In the genomic region with DNA sequence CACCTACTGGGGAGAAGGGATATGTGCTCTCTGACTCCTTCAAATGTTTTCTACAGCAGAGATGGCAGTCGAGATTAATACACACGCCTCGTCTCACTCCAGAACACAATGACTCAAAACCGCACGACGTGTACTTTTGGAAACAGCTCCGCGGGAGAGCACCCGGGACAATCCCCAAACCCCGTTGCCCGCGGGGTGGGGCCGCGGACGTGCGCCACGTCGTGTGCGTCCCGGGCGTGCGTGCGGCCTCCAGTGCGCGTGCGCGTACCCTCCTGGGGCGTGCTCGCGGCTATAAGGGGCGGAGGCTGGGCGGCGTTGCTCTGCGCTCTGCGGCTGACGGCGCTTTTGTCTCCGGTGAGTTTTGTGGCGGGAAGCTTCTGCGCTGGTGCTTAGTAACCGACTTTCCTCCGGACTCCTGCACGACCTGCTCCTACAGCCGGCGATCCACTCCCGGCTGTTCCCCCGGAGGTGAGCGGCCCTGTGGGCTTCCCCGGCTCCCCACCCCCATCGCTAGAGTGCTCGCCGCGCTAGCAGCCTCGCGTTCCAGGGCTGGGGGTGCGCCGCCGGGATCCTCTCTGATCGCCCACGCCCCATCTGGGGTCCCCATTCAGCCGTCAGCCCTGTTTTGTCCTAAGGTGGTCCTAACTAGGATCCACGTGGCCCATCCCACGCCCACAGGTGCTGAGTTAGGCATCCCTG, we compare ENCODE assay signal across 1 cellular context.
TF ChIP-seq lines count a peak whose summit lies in the region.

A gene with protein sequence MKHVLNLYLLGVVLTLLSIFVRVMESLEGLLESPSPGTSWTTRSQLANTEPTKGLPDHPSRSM (plus strand): TSS at position 323 of the 699 bp plus-strand sequence. CDS start 1,391 bp downstream, outside the sequence.

TF ChIP-seq in GM12878, 131 proteins besides CTCF, POLR2A, EP300 and RAD21 (continued from another document and continues in another):
- TF ChIP-seq, protein P1, sequence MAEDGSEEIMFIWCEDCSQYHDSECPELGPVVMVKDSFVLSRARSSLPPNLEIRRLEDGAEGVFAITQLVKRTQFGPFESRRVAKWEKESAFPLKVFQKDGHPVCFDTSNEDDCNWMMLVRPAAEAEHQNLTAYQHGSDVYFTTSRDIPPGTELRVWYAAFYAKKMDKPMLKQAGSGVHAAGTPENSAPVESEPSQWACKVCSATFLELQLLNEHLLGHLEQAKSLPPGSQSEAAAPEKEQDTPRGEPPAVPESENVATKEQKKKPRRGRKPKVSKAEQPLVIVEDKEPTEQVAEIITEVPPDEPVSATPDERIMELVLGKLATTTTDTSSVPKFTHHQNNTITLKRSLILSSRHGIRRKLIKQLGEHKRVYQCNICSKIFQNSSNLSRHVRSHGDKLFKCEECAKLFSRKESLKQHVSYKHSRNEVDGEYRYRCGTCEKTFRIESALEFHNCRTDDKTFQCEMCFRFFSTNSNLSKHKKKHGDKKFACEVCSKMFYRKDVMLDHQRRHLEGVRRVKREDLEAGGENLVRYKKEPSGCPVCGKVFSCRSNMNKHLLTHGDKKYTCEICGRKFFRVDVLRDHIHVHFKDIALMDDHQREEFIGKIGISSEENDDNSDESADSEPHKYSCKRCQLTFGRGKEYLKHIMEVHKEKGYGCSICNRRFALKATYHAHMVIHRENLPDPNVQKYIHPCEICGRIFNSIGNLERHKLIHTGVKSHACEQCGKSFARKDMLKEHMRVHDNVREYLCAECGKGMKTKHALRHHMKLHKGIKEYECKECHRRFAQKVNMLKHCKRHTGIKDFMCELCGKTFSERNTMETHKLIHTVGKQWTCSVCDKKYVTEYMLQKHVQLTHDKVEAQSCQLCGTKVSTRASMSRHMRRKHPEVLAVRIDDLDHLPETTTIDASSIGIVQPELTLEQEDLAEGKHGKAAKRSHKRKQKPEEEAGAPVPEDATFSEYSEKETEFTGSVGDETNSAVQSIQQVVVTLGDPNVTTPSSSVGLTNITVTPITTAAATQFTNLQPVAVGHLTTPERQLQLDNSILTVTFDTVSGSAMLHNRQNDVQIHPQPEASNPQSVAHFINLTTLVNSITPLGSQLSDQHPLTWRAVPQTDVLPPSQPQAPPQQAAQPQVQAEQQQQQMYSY (CRISPR knock-in tag; IDR thresholded peaks at IDR 0.05): no peak
- TF ChIP-seq, protein P2, sequence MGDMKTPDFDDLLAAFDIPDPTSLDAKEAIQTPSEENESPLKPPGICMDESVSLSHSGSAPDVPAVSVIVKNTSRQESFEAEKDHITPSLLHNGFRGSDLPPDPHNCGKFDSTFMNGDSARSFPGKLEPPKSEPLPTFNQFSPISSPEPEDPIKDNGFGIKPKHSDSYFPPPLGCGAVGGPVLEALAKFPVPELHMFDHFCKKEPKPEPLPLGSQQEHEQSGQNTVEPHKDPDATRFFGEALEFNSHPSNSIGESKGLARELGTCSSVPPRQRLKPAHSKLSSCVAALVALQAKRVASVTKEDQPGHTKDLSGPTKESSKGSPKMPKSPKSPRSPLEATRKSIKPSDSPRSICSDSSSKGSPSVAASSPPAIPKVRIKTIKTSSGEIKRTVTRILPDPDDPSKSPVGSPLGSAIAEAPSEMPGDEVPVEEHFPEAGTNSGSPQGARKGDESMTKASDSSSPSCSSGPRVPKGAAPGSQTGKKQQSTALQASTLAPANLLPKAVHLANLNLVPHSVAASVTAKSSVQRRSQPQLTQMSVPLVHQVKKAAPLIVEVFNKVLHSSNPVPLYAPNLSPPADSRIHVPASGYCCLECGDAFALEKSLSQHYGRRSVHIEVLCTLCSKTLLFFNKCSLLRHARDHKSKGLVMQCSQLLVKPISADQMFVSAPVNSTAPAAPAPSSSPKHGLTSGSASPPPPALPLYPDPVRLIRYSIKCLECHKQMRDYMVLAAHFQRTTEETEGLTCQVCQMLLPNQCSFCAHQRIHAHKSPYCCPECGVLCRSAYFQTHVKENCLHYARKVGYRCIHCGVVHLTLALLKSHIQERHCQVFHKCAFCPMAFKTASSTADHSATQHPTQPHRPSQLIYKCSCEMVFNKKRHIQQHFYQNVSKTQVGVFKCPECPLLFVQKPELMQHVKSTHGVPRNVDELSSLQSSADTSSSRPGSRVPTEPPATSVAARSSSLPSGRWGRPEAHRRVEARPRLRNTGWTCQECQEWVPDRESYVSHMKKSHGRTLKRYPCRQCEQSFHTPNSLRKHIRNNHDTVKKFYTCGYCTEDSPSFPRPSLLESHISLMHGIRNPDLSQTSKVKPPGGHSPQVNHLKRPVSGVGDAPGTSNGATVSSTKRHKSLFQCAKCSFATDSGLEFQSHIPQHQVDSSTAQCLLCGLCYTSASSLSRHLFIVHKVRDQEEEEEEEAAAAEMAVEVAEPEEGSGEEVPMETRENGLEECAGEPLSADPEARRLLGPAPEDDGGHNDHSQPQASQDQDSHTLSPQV (IDR thresholded peaks at IDR 0.05): peak; percentile 97
- peak; percentile 96 for TF ChIP-seq IKZF1 (conservative IDR thresholded peaks at IDR 0.05)
- TF ChIP-seq BCL11A (IDR thresholded peaks at IDR 0.05; ENCODE audit: low read depth, low read length): peak; percentile 57; the same call in 1 of the 2 replicates
- peak; percentile 65 for TF ChIP-seq NR2F1 (conservative IDR thresholded peaks at IDR 0.05)
- peak; percentile 65 for TF ChIP-seq CBFB (IDR thresholded peaks at IDR 0.05; ENCODE audit: low read depth)
- peak; percentile 83 to 88 for TF ChIP-seq IKZF2 (IDR thresholded peaks at IDR 0.05)
- TF ChIP-seq NR2C2 (IDR thresholded peaks at IDR 0.05; ENCODE audit: borderline replicate concordance, control insufficient read depth, insufficient read length, low read depth): no peak
- peak; percentile 96 for TF ChIP-seq BACH1 (IDR thresholded peaks at IDR 0.05; ENCODE audit: borderline replicate concordance)
- no peak for TF ChIP-seq ASH2L (IDR thresholded peaks at IDR 0.05; ENCODE audit: borderline replicate concordance, low read depth)
- TF ChIP-seq TAF1 (IDR thresholded peaks at IDR 0.05; ENCODE audit: borderline replicate concordance, low read depth, low read length): peak; percentile 69
- TF ChIP-seq RCOR1 (conservative IDR thresholded peaks at IDR 0.05; ENCODE audit: low read depth, low read length): 0 out of 2 replicates have a peak, but pooled peaks have one; percentile 61
- no peak for TF ChIP-seq MYC (IDR thresholded peaks at IDR 0.05; ENCODE audit: insufficient read depth, insufficient read length, insufficient replicate concordance, low read length, severe bottlenecking)
- no peak; the same call in 1 of the 2 replicates for TF ChIP-seq WRNIP1 (IDR thresholded peaks at IDR 0.05; ENCODE audit: borderline replicate concordance, low read depth, low read length)
- TF ChIP-seq, protein P3, sequence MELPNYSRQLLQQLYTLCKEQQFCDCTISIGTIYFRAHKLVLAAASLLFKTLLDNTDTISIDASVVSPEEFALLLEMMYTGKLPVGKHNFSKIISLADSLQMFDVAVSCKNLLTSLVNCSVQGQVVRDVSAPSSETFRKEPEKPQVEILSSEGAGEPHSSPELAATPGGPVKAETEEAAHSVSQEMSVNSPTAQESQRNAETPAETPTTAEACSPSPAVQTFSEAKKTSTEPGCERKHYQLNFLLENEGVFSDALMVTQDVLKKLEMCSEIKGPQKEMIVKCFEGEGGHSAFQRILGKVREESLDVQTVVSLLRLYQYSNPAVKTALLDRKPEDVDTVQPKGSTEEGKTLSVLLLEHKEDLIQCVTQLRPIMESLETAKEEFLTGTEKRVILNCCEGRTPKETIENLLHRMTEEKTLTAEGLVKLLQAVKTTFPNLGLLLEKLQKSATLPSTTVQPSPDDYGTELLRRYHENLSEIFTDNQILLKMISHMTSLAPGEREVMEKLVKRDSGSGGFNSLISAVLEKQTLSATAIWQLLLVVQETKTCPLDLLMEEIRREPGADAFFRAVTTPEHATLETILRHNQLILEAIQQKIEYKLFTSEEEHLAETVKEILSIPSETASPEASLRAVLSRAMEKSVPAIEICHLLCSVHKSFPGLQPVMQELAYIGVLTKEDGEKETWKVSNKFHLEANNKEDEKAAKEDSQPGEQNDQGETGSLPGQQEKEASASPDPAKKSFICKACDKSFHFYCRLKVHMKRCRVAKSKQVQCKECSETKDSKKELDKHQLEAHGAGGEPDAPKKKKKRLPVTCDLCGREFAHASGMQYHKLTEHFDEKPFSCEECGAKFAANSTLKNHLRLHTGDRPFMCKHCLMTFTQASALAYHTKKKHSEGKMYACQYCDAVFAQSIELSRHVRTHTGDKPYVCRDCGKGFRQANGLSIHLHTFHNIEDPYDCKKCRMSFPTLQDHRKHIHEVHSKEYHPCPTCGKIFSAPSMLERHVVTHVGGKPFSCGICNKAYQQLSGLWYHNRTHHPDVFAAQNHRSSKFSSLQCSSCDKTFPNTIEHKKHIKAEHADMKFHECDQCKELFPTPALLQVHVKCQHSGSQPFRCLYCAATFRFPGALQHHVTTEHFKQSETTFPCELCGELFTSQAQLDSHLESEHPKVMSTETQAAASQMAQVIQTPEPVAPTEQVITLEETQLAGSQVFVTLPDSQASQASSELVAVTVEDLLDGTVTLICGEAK (IDR thresholded peaks at IDR 0.05; ENCODE audit: borderline replicate concordance): 0 out of 2 replicates have a peak, but pooled peaks have one; percentile 10
- TF ChIP-seq NFIC (IDR thresholded peaks at IDR 0.05; ENCODE audit: low read depth, low read length): no peak; the same call in 1 of the 2 replicates
- peak; percentile 90 for TF ChIP-seq LARP7 (IDR thresholded peaks at IDR 0.05)
- TF ChIP-seq RBBP5 (conservative IDR thresholded peaks at IDR 0.05): no peak
- TF ChIP-seq, protein P4, sequence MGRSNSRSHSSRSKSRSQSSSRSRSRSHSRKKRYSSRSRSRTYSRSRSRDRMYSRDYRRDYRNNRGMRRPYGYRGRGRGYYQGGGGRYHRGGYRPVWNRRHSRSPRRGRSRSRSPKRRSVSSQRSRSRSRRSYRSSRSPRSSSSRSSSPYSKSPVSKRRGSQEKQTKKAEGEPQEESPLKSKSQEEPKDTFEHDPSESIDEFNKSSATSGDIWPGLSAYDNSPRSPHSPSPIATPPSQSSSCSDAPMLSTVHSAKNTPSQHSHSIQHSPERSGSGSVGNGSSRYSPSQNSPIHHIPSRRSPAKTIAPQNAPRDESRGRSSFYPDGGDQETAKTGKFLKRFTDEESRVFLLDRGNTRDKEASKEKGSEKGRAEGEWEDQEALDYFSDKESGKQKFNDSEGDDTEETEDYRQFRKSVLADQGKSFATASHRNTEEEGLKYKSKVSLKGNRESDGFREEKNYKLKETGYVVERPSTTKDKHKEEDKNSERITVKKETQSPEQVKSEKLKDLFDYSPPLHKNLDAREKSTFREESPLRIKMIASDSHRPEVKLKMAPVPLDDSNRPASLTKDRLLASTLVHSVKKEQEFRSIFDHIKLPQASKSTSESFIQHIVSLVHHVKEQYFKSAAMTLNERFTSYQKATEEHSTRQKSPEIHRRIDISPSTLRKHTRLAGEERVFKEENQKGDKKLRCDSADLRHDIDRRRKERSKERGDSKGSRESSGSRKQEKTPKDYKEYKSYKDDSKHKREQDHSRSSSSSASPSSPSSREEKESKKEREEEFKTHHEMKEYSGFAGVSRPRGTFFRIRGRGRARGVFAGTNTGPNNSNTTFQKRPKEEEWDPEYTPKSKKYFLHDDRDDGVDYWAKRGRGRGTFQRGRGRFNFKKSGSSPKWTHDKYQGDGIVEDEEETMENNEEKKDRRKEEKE (IDR thresholded peaks at IDR 0.05): no peak
- TF ChIP-seq ZNF274 (IDR thresholded peaks at IDR 0.05; ENCODE audit: insufficient read depth, insufficient read length): no peak
- peak; percentile 86; the same call in 1 of the 2 replicates for TF ChIP-seq PAX5 (IDR thresholded peaks at IDR 0.05; ENCODE audit: borderline replicate concordance, low read depth, low read length)
- TF ChIP-seq, protein P5, sequence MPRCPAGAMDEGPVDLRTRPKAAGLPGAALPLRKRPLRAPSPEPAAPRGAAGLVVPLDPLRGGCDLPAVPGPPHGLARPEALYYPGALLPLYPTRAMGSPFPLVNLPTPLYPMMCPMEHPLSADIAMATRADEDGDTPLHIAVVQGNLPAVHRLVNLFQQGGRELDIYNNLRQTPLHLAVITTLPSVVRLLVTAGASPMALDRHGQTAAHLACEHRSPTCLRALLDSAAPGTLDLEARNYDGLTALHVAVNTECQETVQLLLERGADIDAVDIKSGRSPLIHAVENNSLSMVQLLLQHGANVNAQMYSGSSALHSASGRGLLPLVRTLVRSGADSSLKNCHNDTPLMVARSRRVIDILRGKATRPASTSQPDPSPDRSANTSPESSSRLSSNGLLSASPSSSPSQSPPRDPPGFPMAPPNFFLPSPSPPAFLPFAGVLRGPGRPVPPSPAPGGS (IDR thresholded peaks at IDR 0.05; ENCODE audit: borderline replicate concordance, insufficient read depth, low read depth, low read length, poor library complexity, severe bottlenecking): peak; percentile 99
- TF ChIP-seq MXI1 (IDR thresholded peaks at IDR 0.05; ENCODE audit: low read depth, low read length): peak; percentile 41
- TF ChIP-seq, protein P6, sequence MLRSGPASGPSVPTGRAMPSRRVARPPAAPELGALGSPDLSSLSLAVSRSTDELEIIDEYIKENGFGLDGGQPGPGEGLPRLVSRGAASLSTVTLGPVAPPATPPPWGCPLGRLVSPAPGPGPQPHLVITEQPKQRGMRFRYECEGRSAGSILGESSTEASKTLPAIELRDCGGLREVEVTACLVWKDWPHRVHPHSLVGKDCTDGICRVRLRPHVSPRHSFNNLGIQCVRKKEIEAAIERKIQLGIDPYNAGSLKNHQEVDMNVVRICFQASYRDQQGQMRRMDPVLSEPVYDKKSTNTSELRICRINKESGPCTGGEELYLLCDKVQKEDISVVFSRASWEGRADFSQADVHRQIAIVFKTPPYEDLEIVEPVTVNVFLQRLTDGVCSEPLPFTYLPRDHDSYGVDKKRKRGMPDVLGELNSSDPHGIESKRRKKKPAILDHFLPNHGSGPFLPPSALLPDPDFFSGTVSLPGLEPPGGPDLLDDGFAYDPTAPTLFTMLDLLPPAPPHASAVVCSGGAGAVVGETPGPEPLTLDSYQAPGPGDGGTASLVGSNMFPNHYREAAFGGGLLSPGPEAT (IDR thresholded peaks at IDR 0.05; ENCODE audit: low read depth): peak; percentile 26; the same call in 1 of the 2 replicates
- peak; percentile 97 for TF ChIP-seq RUNX3 (IDR thresholded peaks at IDR 0.05; ENCODE audit: low read length)
- peak; percentile 78 for TF ChIP-seq JUNB (IDR thresholded peaks at IDR 0.05)
- no peak for TF ChIP-seq EZH2 (IDR thresholded peaks at IDR 0.05; ENCODE audit: borderline replicate concordance, control insufficient read depth, low read depth, low read length)
- TF ChIP-seq, protein P7, sequence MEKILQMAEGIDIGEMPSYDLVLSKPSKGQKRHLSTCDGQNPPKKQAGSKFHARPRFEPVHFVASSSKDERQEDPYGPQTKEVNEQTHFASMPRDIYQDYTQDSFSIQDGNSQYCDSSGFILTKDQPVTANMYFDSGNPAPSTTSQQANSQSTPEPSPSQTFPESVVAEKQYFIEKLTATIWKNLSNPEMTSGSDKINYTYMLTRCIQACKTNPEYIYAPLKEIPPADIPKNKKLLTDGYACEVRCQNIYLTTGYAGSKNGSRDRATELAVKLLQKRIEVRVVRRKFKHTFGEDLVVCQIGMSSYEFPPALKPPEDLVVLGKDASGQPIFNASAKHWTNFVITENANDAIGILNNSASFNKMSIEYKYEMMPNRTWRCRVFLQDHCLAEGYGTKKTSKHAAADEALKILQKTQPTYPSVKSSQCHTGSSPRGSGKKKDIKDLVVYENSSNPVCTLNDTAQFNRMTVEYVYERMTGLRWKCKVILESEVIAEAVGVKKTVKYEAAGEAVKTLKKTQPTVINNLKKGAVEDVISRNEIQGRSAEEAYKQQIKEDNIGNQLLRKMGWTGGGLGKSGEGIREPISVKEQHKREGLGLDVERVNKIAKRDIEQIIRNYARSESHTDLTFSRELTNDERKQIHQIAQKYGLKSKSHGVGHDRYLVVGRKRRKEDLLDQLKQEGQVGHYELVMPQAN (conservative IDR thresholded peaks at IDR 0.05): peak; percentile 87
- peak; percentile 77 for TF ChIP-seq RELA (IDR thresholded peaks at IDR 0.05; ENCODE audit: borderline replicate concordance, partially characterized antibody)
- 0 out of 2 replicates have a peak, but pooled peaks have one; percentile 35 for TF ChIP-seq ZBED1 (IDR thresholded peaks at IDR 0.05; ENCODE audit: borderline replicate concordance)
- peak; percentile 32 for TF ChIP-seq SP1 (IDR thresholded peaks at IDR 0.05; ENCODE audit: low read depth, low read length)
- peak; percentile 79 for TF ChIP-seq POLR2AphosphoS5 (IDR thresholded peaks at IDR 0.05; ENCODE audit: low read length)
- TF ChIP-seq DPF2 (IDR thresholded peaks at IDR 0.05): peak; percentile 90; the same call in 1 of the 2 replicates
